Comparison of ENCODE assay signal across 1 cellular context in genomic region chr5:141968914-141969608, GRCh38.
A peak's percentile ranks its signal among the peaks of the same experiment; 100 is the strongest.
TF ChIP-seq lines count a peak whose summit lies in the region.

A gene with protein sequence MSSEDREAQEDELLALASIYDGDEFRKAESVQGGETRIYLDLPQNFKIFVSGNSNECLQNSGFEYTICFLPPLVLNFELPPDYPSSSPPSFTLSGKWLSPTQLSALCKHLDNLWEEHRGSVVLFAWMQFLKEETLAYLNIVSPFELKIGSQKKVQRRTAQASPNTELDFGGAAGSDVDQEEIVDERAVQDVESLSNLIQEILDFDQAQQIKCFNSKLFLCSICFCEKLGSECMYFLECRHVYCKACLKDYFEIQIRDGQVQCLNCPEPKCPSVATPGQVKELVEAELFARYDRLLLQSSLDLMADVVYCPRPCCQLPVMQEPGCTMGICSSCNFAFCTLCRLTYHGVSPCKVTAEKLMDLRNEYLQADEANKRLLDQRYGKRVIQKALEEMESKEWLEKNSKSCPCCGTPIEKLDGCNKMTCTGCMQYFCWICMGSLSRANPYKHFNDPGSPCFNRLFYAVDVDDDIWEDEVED (plus strand): TSS chr5:141969105. CDS start chr5:141973589, 4,484 bp downstream.

TF ChIP-seq in HepG2, 621 proteins besides CTCF, POLR2A, EP300 and RAD21 (continued from another document and continues in another):
- TF ChIP-seq, protein P1, sequence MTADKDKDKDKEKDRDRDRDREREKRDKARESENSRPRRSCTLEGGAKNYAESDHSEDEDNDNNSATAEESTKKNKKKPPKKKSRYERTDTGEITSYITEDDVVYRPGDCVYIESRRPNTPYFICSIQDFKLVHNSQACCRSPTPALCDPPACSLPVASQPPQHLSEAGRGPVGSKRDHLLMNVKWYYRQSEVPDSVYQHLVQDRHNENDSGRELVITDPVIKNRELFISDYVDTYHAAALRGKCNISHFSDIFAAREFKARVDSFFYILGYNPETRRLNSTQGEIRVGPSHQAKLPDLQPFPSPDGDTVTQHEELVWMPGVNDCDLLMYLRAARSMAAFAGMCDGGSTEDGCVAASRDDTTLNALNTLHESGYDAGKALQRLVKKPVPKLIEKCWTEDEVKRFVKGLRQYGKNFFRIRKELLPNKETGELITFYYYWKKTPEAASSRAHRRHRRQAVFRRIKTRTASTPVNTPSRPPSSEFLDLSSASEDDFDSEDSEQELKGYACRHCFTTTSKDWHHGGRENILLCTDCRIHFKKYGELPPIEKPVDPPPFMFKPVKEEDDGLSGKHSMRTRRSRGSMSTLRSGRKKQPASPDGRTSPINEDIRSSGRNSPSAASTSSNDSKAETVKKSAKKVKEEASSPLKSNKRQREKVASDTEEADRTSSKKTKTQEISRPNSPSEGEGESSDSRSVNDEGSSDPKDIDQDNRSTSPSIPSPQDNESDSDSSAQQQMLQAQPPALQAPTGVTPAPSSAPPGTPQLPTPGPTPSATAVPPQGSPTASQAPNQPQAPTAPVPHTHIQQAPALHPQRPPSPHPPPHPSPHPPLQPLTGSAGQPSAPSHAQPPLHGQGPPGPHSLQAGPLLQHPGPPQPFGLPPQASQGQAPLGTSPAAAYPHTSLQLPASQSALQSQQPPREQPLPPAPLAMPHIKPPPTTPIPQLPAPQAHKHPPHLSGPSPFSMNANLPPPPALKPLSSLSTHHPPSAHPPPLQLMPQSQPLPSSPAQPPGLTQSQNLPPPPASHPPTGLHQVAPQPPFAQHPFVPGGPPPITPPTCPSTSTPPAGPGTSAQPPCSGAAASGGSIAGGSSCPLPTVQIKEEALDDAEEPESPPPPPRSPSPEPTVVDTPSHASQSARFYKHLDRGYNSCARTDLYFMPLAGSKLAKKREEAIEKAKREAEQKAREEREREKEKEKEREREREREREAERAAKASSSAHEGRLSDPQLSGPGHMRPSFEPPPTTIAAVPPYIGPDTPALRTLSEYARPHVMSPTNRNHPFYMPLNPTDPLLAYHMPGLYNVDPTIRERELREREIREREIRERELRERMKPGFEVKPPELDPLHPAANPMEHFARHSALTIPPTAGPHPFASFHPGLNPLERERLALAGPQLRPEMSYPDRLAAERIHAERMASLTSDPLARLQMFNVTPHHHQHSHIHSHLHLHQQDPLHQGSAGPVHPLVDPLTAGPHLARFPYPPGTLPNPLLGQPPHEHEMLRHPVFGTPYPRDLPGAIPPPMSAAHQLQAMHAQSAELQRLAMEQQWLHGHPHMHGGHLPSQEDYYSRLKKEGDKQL (CRISPR knock-in tag; IDR thresholded peaks at IDR 0.05; ENCODE audit: low read depth), result no peak
- TF ChIP-seq PAF1 (CRISPR knock-in tag; IDR thresholded peaks at IDR 0.05), result no peak
- no peak for TF ChIP-seq E2F2 (CRISPR knock-in tag; IDR thresholded peaks at IDR 0.05; ENCODE audit: borderline replicate concordance)
- peak; percentile 20; the same call in 1 of the 2 replicates for TF ChIP-seq NFYC (CRISPR knock-in tag; IDR thresholded peaks at IDR 0.05)
- TF ChIP-seq, protein P2, sequence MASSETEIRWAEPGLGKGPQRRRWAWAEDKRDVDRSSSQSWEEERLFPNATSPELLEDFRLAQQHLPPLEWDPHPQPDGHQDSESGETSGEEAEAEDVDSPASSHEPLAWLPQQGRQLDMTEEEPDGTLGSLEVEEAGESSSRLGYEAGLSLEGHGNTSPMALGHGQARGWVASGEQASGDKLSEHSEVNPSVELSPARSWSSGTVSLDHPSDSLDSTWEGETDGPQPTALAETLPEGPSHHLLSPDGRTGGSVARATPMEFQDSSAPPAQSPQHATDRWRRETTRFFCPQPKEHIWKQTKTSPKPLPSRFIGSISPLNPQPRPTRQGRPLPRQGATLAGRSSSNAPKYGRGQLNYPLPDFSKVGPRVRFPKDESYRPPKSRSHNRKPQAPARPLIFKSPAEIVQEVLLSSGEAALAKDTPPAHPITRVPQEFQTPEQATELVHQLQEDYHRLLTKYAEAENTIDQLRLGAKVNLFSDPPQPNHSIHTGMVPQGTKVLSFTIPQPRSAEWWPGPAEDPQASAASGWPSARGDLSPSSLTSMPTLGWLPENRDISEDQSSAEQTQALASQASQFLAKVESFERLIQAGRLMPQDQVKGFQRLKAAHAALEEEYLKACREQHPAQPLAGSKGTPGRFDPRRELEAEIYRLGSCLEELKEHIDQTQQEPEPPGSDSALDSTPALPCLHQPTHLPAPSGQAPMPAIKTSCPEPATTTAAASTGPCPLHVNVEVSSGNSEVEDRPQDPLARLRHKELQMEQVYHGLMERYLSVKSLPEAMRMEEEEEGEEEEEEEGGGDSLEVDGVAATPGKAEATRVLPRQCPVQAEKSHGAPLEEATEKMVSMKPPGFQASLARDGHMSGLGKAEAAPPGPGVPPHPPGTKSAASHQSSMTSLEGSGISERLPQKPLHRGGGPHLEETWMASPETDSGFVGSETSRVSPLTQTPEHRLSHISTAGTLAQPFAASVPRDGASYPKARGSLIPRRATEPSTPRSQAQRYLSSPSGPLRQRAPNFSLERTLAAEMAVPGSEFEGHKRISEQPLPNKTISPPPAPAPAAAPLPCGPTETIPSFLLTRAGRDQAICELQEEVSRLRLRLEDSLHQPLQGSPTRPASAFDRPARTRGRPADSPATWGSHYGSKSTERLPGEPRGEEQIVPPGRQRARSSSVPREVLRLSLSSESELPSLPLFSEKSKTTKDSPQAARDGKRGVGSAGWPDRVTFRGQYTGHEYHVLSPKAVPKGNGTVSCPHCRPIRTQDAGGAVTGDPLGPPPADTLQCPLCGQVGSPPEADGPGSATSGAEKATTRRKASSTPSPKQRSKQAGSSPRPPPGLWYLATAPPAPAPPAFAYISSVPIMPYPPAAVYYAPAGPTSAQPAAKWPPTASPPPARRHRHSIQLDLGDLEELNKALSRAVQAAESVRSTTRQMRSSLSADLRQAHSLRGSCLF (CRISPR knock-in tag; IDR thresholded peaks at IDR 0.05; ENCODE audit: borderline replicate concordance), result peak; percentile 89
- peak; percentile 33 for TF ChIP-seq AGO2 (optimal IDR thresholded peaks at IDR 0.05; ENCODE audit: low read depth, low read length)
- no peak for TF ChIP-seq CBX5 (CRISPR knock-in tag; IDR thresholded peaks at IDR 0.05; ENCODE audit: borderline replicate concordance)
- peak; percentile 38; the same call in 1 of the 2 replicates for TF ChIP-seq ELK4 (CRISPR knock-in tag; IDR thresholded peaks at IDR 0.05; ENCODE audit: borderline replicate concordance)
- TF ChIP-seq ZSCAN30 (CRISPR knock-in tag; IDR thresholded peaks at IDR 0.05), result no peak
- TF ChIP-seq GTF3A (CRISPR knock-in tag; conservative IDR thresholded peaks at IDR 0.05), result 0 out of 2 replicates have a peak, but pooled peaks have one; percentile 45
- no peak for TF ChIP-seq PRDM4 (CRISPR knock-in tag; IDR thresholded peaks at IDR 0.05; ENCODE audit: borderline replicate concordance)
- no peak for TF ChIP-seq SETDB1 (CRISPR knock-in tag; IDR thresholded peaks at IDR 0.05; ENCODE audit: borderline replicate concordance)
- TF ChIP-seq RFXANK (CRISPR knock-in tag; IDR thresholded peaks at IDR 0.05), result no peak
- no peak for TF ChIP-seq KDM1A (CRISPR knock-in tag; IDR thresholded peaks at IDR 0.05)
- 0 out of 2 replicates have a peak, but pooled peaks have one; percentile 37 for TF ChIP-seq ZNF451 (CRISPR knock-in tag; IDR thresholded peaks at IDR 0.05)
- TF ChIP-seq ZNF674 (CRISPR knock-in tag; IDR thresholded peaks at IDR 0.05; ENCODE audit: low read depth), result peak; percentile 79; the same call in 1 of the 2 replicates
- no peak for TF ChIP-seq MBD4 (IDR thresholded peaks at IDR 0.05; ENCODE audit: borderline replicate concordance, low read length)
- TF ChIP-seq LRRFIP1 (CRISPR knock-in tag; conservative IDR thresholded peaks at IDR 0.05), result no peak
- TF ChIP-seq YEATS2 (CRISPR knock-in tag; IDR thresholded peaks at IDR 0.05; ENCODE audit: borderline replicate concordance), result peak; percentile 82
- no peak for TF ChIP-seq ZBTB21 (CRISPR knock-in tag; IDR thresholded peaks at IDR 0.05)
- no peak for TF ChIP-seq JUNB (CRISPR knock-in tag; IDR thresholded peaks at IDR 0.05; ENCODE audit: borderline replicate concordance)
- no peak for TF ChIP-seq MBNL3 (CRISPR knock-in tag; conservative IDR thresholded peaks at IDR 0.05)
- TF ChIP-seq, protein P3, sequence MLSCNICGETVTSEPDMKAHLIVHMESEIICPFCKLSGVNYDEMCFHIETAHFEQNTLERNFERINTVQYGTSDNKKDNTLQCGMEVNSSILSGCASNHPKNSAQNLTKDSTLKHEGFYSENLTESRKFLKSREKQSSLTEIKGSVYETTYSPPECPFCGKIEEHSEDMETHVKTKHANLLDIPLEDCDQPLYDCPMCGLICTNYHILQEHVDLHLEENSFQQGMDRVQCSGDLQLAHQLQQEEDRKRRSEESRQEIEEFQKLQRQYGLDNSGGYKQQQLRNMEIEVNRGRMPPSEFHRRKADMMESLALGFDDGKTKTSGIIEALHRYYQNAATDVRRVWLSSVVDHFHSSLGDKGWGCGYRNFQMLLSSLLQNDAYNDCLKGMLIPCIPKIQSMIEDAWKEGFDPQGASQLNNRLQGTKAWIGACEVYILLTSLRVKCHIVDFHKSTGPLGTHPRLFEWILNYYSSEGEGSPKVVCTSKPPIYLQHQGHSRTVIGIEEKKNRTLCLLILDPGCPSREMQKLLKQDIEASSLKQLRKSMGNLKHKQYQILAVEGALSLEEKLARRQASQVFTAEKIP (CRISPR knock-in tag; IDR thresholded peaks at IDR 0.05; ENCODE audit: borderline replicate concordance), result 0 out of 2 replicates have a peak, but pooled peaks have one; percentile 65
- no peak for TF ChIP-seq ZNF75D (CRISPR knock-in tag; IDR thresholded peaks at IDR 0.05; ENCODE audit: borderline replicate concordance)
- 0 out of 2 replicates have a peak, but pooled peaks have one; percentile 91 for TF ChIP-seq RFXAP (CRISPR knock-in tag; IDR thresholded peaks at IDR 0.05; ENCODE audit: borderline replicate concordance)
- peak; percentile 67; the same call in 1 of the 2 replicates for TF ChIP-seq FOXJ3 (CRISPR knock-in tag; IDR thresholded peaks at IDR 0.05; ENCODE audit: borderline replicate concordance)
- peak; percentile 86; the same call in 1 of the 2 replicates for TF ChIP-seq ZNF224 (CRISPR knock-in tag; IDR thresholded peaks at IDR 0.05)
- peak; percentile 97 for TF ChIP-seq RBFOX2 (IDR thresholded peaks at IDR 0.05; ENCODE audit: low read depth, low read length)
- no peak for TF ChIP-seq GATA4 (IDR thresholded peaks at IDR 0.05; ENCODE audit: borderline replicate concordance, low read depth)
- no peak for TF ChIP-seq PTBP1 (IDR thresholded peaks at IDR 0.05; ENCODE audit: low read depth, low read length, poor library complexity, severe bottlenecking)
- TF ChIP-seq HNF4G (IDR thresholded peaks at IDR 0.05; ENCODE audit: borderline replicate concordance, low read depth, low read length), result no peak
- peak; percentile 52; the same call in 1 of the 2 replicates for TF ChIP-seq HNF4G (CRISPR knock-in tag; IDR thresholded peaks at IDR 0.05; ENCODE audit: borderline replicate concordance, low read depth)
- peak; percentile 94 for TF ChIP-seq KLF12 (CRISPR knock-in tag; IDR thresholded peaks at IDR 0.05; ENCODE audit: borderline replicate concordance)
- TF ChIP-seq SP140L (CRISPR knock-in tag; IDR thresholded peaks at IDR 0.05; ENCODE audit: borderline replicate concordance), result peak; percentile 68; the same call in 1 of the 2 replicates
- peak; percentile 98 for TF ChIP-seq ZNF501 (CRISPR knock-in tag; IDR thresholded peaks at IDR 0.05)
